Comparison of ENCODE assay signal across 18 cellular contexts in the genomic region with DNA sequence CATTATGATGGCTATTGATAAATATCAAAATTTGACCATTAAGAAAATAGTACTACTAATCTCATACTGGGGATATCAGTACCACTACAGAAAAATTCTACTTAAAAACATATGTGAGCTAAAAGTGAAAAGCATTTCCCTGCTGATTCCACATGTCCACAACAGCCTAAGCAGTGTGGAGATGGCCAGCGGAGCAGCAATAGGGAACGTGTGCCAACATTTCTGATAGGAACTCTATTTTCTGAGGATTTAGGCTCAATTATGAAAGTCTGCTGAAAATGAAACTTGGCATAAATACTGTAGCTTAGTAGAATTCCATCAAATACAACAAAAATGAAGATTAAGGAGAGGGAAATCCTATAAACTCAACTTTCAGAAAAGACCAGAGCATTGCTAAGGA.
"Had no signal": no experiment of that assay in that cellular context is flagged by ENCODE, and none has a peak within 500 bp of the region (broad histone marks: within the 10 kb centered on the region; RNA-seq: fewer than 3 reads in every experiment).

No MANE protein-coding gene starts in this region.

- H3K4me3 Mint-ChIP-seq: dendritic cell treated with granulocyte-macrophage colony-stimulating factor and Interleukin-4, amounts not matched to agents 40 ng/mL and 50 ng/mL, for 4 days; effector memory CD8-positive, alpha-beta T cell; naive thymus-derived CD4-positive, alpha-beta T cell; nephron progenitor cell; type B pancreatic cell had no signal

- H3K27me3 Mint-ChIP-seq: dendritic cell treated with granulocyte-macrophage colony-stimulating factor and Interleukin-4, amounts not matched to agents 40 ng/mL and 50 ng/mL, for 4 days; effector memory CD8-positive, alpha-beta T cell; type B pancreatic cell had no signal

- ATAC-seq: effector memory CD8-positive, alpha-beta T cell; left colon; naive thymus-derived CD4-positive, alpha-beta T cell; psoas muscle had no signal

- H3K27ac Mint-ChIP-seq: dendritic cell treated with granulocyte-macrophage colony-stimulating factor and Interleukin-4, amounts not matched to agents 40 ng/mL and 50 ng/mL, for 4 days; effector memory CD8-positive, alpha-beta T cell; naive thymus-derived CD4-positive, alpha-beta T cell; nephron progenitor cell; type B pancreatic cell had no signal

- H3K27ac ChIP-seq: epithelial cell of prostate, heart right ventricle, psoas muscle, thyroid gland, vagina had no signal

- DNase-seq: cerebellar nuclear complex; effector memory CD8-positive, alpha-beta T cell; heart right ventricle; hypothalamus; kidney; left colon; mammary epithelial cell; naive thymus-derived CD4-positive, alpha-beta T cell; nephron progenitor cell; psoas muscle; retina; stimulated activated CD4-positive, alpha-beta T cell treated with anti-CD3 and anti-CD28 coated beads, Interleukin-2, amount 100 ng/mL, for 48 hours; stimulated activated naive CD4-positive, alpha-beta T cell treated with Interleukin-2 at 50 U/mL for 16 hours; thyroid gland had no signal

- H3K36me3 Mint-ChIP-seq: naive thymus-derived CD4-positive, alpha-beta T cell; type B pancreatic cell had no signal

- H3K4me1 Mint-ChIP-seq: nephron progenitor cell had no signal

- H3K9me3 Mint-ChIP-seq: effector memory CD8-positive, alpha-beta T cell; naive thymus-derived CD4-positive, alpha-beta T cell; nephron progenitor cell; type B pancreatic cell had no signal
